20 cellular contexts compared by ENCODE assay signal in genomic region chr5:86909461-86909881, GRCh38.
DNase-seq lines count a peak whose midpoint lies in the region; ATAC-seq and TF ChIP-seq lines count a peak whose summit lies in the region.
"Had no signal": no experiment of that assay in that cellular context is flagged by ENCODE, and none has a peak within 500 bp of the region (broad histone marks: within the 10 kb centered on the region; RNA-seq: fewer than 3 reads in every experiment).

No MANE protein-coding gene starts in this region.

- peak; percentile 68 for ATAC-seq in omental fat pad (ENCODE audit: low FRiP score)
- no peak for ATAC-seq in GM21529 (IDR thresholded peaks at IDR 0.05; ENCODE audit: unreplicated experiment)
- ATAC-seq: HCT116; naive thymus-derived CD8-positive, alpha-beta T cell; stimulated activated memory B cell treated with anti-CD40 and anti-IgM and Interleukin-4, amounts not matched to agents 10 μg/mL and 1 μg/mL and 100 μg/mL, for 72 hours had no signal

- H3K4me3 ChIP-seq in epithelial cell of esophagus (ENCODE audit: low read length) = no peak overlapping the region
- H3K4me3 ChIP-seq: heart left ventricle, left lung had no signal

- peak; percentile 23 for DNase-seq in DMS114 treated with DMSO at 0.1 percent for 48 hours (lab: John Stamatoyannopoulos, UW; ENCODE audit: unreplicated experiment)
- DNase-seq in LoVo (ENCODE audit: low spot score) = peak; percentile 5
- peak; percentile 25 for DNase-seq in epithelial cell of esophagus (ENCODE audit: low read depth)
- DNase-seq in omental fat pad (ENCODE audit: low spot score) = no peak
- DNase-seq in hepatic stellate cell (ENCODE audit: low spot score) = no peak
- DNase-seq in NCI-H510A (lab: John Stamatoyannopoulos, UW) = no peak
- DNase-seq in activated CD8-positive, alpha-beta memory T cell treated with anti-CD3 and anti-CD28 coated beads, Interleukin-2, amount 50 U/mL, for 4 hours = no peak
- DNase-seq: activated CD4-positive, CD25-positive, alpha-beta regulatory T cell treated with anti-CD3 and anti-CD28 coated beads, Interleukin-2, amount 50 U/mL, for 72 hours; amniotic stem cell; heart left ventricle; left lung; MV-4-11; naive thymus-derived CD8-positive, alpha-beta T cell; OCI-M1; retina; stimulated activated CD4-positive, alpha-beta T cell treated with anti-CD3 and anti-CD28 coated beads, Interleukin-4, amount 100 ng/mL, for 4 hours; T-helper 1 cell had no signal

- TF ChIP-seq CTCF in epithelial cell of esophagus (IDR thresholded peaks at IDR 0.05; ENCODE audit: insufficient read depth, low read depth, low read length, missing control alignments) = no peak
- no peak for TF ChIP-seq CTCF in omental fat pad (IDR thresholded peaks at IDR 0.05)

Comparison
In these comparisons a context has a peak if more than half of its experiments do, and no peak if none do; other contexts are left out.
1. DNase-seq: peak in DMS114 treated with DMSO at 0.1 percent for 48 hours (single experiment), LoVo (single experiment) and epithelial cell of esophagus (single experiment); none in omental fat pad (single experiment), hepatic stellate cell (single experiment), NCI-H510A (single experiment) and activated CD8-positive, alpha-beta memory T cell treated with anti-CD3 and anti-CD28 coated beads, Interleukin-2, amount 50 U/mL, for 4 hours (single experiment).